ENCODE assay signal across 15 cellular contexts in genomic region chr1:1211541-1212511, GRCh38. TPM values are rescaled to one million over a fixed set of nuclear protein-coding genes. Genes with fewer than 3 reads are reported as not detected.
A peak's percentile ranks its signal among the peaks of the same experiment; 100 is the strongest.
DNase-seq lines count a peak whose midpoint lies in the region; ATAC-seq and TF ChIP-seq lines count a peak whose summit lies in the region.
"Had no signal": no experiment of that assay in that cellular context is flagged by ENCODE, and none has a peak within 500 bp of the region (broad histone marks: within the 10 kb centered on the region; RNA-seq: fewer than 3 reads in every experiment).

No MANE protein-coding gene starts in this region.

- POLR2A ChIA-PET in activated CD4-positive, alpha-beta memory T cell treated with anti-CD3 and anti-CD28 coated beads, Interleukin-2, amount 10 ng/mL, durations not matched to agents 7 days and 5 days (lab: Charles Lee) = interaction anchor here (1.1 to 2.5 kb wide), 4 partner anchors 11 to 82 kb away, joined by 3 to 14 read pairs (median 6); partner anchors contain the start of genes B3GALT6 and SDF4
- POLR2A ChIA-PET in HEK293T (lab: Yijun Ruan, JAX) = no interaction called here

- WGBS in heart right ventricle, 2 donors = 78 to 87% methylated on average over 27 to 28 of the region's 28 CpGs
- 81% methylated on average over 28 of the region's 28 CpGs; no CpG with 5 or more reads in 1 of the 2 donors for WGBS in transverse colon (ENCODE audit: low coverage in 1 of 2), 2 donors

- CTCF ChIA-PET in activated naive CD4-positive, alpha-beta T cell treated with anti-CD3 and anti-CD28 coated beads for 36 hours (lab: Charles Lee) = interaction anchor here (1.6 kb wide), 1 partner anchor 90 kb away, joined by 4 read pairs; no protein-coding TSS in a partner anchor
- CTCF ChIA-PET in activated CD4-positive, alpha-beta memory T cell treated with anti-CD3 and anti-CD28 coated beads, Interleukin-2, amount 10 ng/mL, durations not matched to agents 7 days and 5 days (lab: Charles Lee) = no interaction called here
- CTCF ChIA-PET in HEK293T (lab: Yijun Ruan, JAX) = no interaction called here

- H3K27ac Mint-ChIP-seq in activated naive CD4-positive, alpha-beta T cell treated with anti-CD3 and anti-CD28 coated beads for 36 hours = peak overlapping the region; percentile 36
- H3K27ac Mint-ChIP-seq in activated CD4-positive, alpha-beta memory T cell treated with anti-CD3 and anti-CD28 coated beads, Interleukin-2, amount 10 ng/mL, durations not matched to agents 7 days and 5 days = peak overlapping the region; percentile 61
- H3K27ac Mint-ChIP-seq: nephron, WTC11 had no signal

- H3K36me3 ChIP-seq in heart right ventricle (peaks cover 0 to 19% (median 0%) of the 10 kb centered on the region in 9 donors), transverse colon (peaks cover 0 to 4% (median 1%) of the 10 kb centered on the region in 4 donors), uterus (no peaks in the 10 kb centered on the region)

- peaks cover 14% of the 10 kb centered on the region for H3K36me3 Mint-ChIP-seq in activated naive CD4-positive, alpha-beta T cell treated with anti-CD3 and anti-CD28 coated beads for 36 hours (ENCODE audit: low read depth)
- H3K36me3 Mint-ChIP-seq in activated CD4-positive, alpha-beta memory T cell treated with anti-CD3 and anti-CD28 coated beads, Interleukin-2, amount 10 ng/mL, durations not matched to agents 7 days and 5 days (ENCODE audit: low read depth) = peaks cover 36% of the 10 kb centered on the region
- H3K36me3 Mint-ChIP-seq: WTC11 had no signal

- DNase-seq in activated naive CD4-positive, alpha-beta T cell treated with anti-CD3 and anti-CD28 coated beads for 36 hours = no peak
- DNase-seq in activated naive CD4-positive, alpha-beta T cell treated with anti-CD3 and anti-CD28 coated beads, Interleukin-2, amount 50 U/mL, for 16 hours = no peak
- no peak for DNase-seq in activated CD4-positive, alpha-beta memory T cell treated with anti-CD3 and anti-CD28 coated beads, Interleukin-2, amount 10 ng/mL, durations not matched to agents 7 days and 5 days
- DNase-seq in heart right ventricle (peak in 1 of 2 donors; percentile 14), transverse colon (peak; percentile 8), HEK293T (ENCODE audit: extremely low spot score) (no peak), ACHN (no peak), uterus (no peak)
- DNase-seq: KG1, NCI-H774, SHP77 treated with DMSO at 0.1 percent for 48 hours had no signal

- TF ChIP-seq POLR2A in transverse colon (IDR thresholded peaks at IDR 0.05) (no peak), uterus (IDR thresholded peaks at IDR 0.05) (no peak)

- H3K27ac ChIP-seq in heart right ventricle (peak overlapping the region in 5 of 10 donors; percentile 10 to 86 (median 78)), transverse colon (peak overlapping the region in 1 of 4 donors; percentile 78), uterus (no peak overlapping the region)

- TF ChIP-seq CTCF in heart right ventricle (IDR thresholded peaks at IDR 0.05) (no peak), transverse colon (IDR thresholded peaks at IDR 0.05) (no peak), uterus (IDR thresholded peaks at IDR 0.05) (no peak)

- TF ChIP-seq EP300 in transverse colon (IDR thresholded peaks at IDR 0.05; ENCODE audit: low read depth) = no peak

- intact Hi-C loops in activated naive CD4-positive, alpha-beta T cell treated with anti-CD3 and anti-CD28 coated beads for 36 hours (cut with micrococcal nuclease) = no loop called here
- intact Hi-C loops in heart right ventricle (cut with DNase I) = no loop called here
- intact Hi-C loops in transverse colon (cut with DNase I; ENCODE audit: low total_unique reads) = no loop called here
- intact Hi-C loops in uterus (cut with DNase I; ENCODE audit: low total_unique reads) = no loop called here

- H3K4me1 ChIP-seq in heart right ventricle = peaks cover 5 to 67% (median 55%) of the 10 kb centered on the region in 9 donors
- H3K4me1 ChIP-seq in transverse colon = peaks cover 7 to 42% (median 17%) of the 10 kb centered on the region in 4 donors
- peaks cover 0 to 12% of the 10 kb centered on the region in 2 donors for H3K4me1 ChIP-seq in uterus

- H3K27me3 ChIP-seq in heart right ventricle (peaks cover 1 to 47% (median 12%) of the 10 kb centered on the region in 7 donors), transverse colon (peaks cover 42% of the 10 kb centered on the region), uterus (peaks cover 0 to 4% of the 10 kb centered on the region in 2 donors)

- H3K4me1 Mint-ChIP-seq in activated naive CD4-positive, alpha-beta T cell treated with anti-CD3 and anti-CD28 coated beads for 36 hours (ENCODE audit: low read depth) = peaks cover 49% of the 10 kb centered on the region
- H3K4me1 Mint-ChIP-seq in activated CD4-positive, alpha-beta memory T cell treated with anti-CD3 and anti-CD28 coated beads, Interleukin-2, amount 10 ng/mL, durations not matched to agents 7 days and 5 days = peaks cover 64% of the 10 kb centered on the region
- H3K4me1 Mint-ChIP-seq: WTC11 had no signal

- peak overlapping the region; percentile 68 for H3K4me3 Mint-ChIP-seq in activated naive CD4-positive, alpha-beta T cell treated with anti-CD3 and anti-CD28 coated beads for 36 hours
- H3K4me3 Mint-ChIP-seq in activated CD4-positive, alpha-beta memory T cell treated with anti-CD3 and anti-CD28 coated beads, Interleukin-2, amount 10 ng/mL, durations not matched to agents 7 days and 5 days = peak overlapping the region; percentile 66
- H3K4me3 Mint-ChIP-seq: nephron, WTC11 had no signal

- H3K9me3 ChIP-seq in heart right ventricle (no peaks in the 10 kb centered on the region), transverse colon (no peaks in the 10 kb centered on the region), uterus (no peaks in the 10 kb centered on the region)

- no peak for ATAC-seq in heart right ventricle
- ATAC-seq: WTC11 had no signal

- no peaks in the 10 kb centered on the region for H3K27me3 Mint-ChIP-seq in activated naive CD4-positive, alpha-beta T cell treated with anti-CD3 and anti-CD28 coated beads for 36 hours (ENCODE audit: low read depth)
- H3K27me3 Mint-ChIP-seq in activated CD4-positive, alpha-beta memory T cell treated with anti-CD3 and anti-CD28 coated beads, Interleukin-2, amount 10 ng/mL, durations not matched to agents 7 days and 5 days = no peaks in the 10 kb centered on the region

- in situ Hi-C loops in transverse colon (cut with MboI; ENCODE audit: low pct_ligation_motif_present in 1 of 4, low pct_unique_long_range_greater_than_20kb in 1 of 4, low sequenced_read_pairs in 3 of 4) (no loop called here), ACHN (cut with HindIII; ENCODE audit: low pct_ligation_motif_present, low pct_unique_long_range_greater_than_20kb, low sequenced_read_pairs) (no loop called here)

- H3K4me3 ChIP-seq in heart right ventricle (peak overlapping the region in 6 of 10 donors; percentile 52 to 59 (median 56)), transverse colon (peak overlapping the region in 1 of 4 donors; percentile 9), uterus (no peak overlapping the region)

- H3K9me3 Mint-ChIP-seq in activated naive CD4-positive, alpha-beta T cell treated with anti-CD3 and anti-CD28 coated beads for 36 hours = no peaks in the 10 kb centered on the region
- H3K9me3 Mint-ChIP-seq in activated CD4-positive, alpha-beta memory T cell treated with anti-CD3 and anti-CD28 coated beads, Interleukin-2, amount 10 ng/mL, durations not matched to agents 7 days and 5 days = no peaks in the 10 kb centered on the region
- H3K9me3 Mint-ChIP-seq: nephron, WTC11 had no signal

RNA-seq across cellular contexts. Expression of gene TNFRSF4, which starts 2.1 kb away (rescaled TPM):
- 100 to 1,000 TPM; 107 to 110 TPM for total RNA-seq in activated naive CD4-positive, alpha-beta T cell treated with anti-CD3 and anti-CD28 coated beads for 36 hours
- total RNA-seq in activated CD4-positive, alpha-beta memory T cell treated with anti-CD3 and anti-CD28 coated beads, Interleukin-2, amount 10 ng/mL, durations not matched to agents 7 days and 5 days = 100 to 1,000 TPM; 237 to 243 TPM
- total RNA-seq in heart right ventricle = 10 to 100 TPM in 1 of 10 donors, 1 to 10 TPM in 7, under 1 TPM in 2; 0.52 to 24.8 (median 5.0) TPM
- polyA plus RNA-seq in heart right ventricle = 1 to 10 TPM; 3.8 to 9.8 TPM
- total RNA-seq in transverse colon = 1 to 10 TPM in 1 of 4 donors, under 1 TPM in 1, not detected in 2; 0.55 to 4.8 TPM
- total RNA-seq in uterus = 1 to 10 TPM in 2 of 4 donors, not detected in 2; 1.3 to 1.5 TPM
- total RNA-seq: Daoy had no signal

RNA-seq across cellular contexts. Expression of gene TNFRSF18, which starts 5.4 kb away (rescaled TPM):
- 10 to 100 TPM; 30.7 to 31.0 TPM for total RNA-seq in activated naive CD4-positive, alpha-beta T cell treated with anti-CD3 and anti-CD28 coated beads for 36 hours
- total RNA-seq in activated CD4-positive, alpha-beta memory T cell treated with anti-CD3 and anti-CD28 coated beads, Interleukin-2, amount 10 ng/mL, durations not matched to agents 7 days and 5 days = 100 to 1,000 TPM; 115 to 116 TPM
- 1 to 10 TPM in 1 of 10 donors, under 1 TPM in 2, not detected in 7; 0.28 to 1.7 (median 0.49) TPM for total RNA-seq in heart right ventricle
- polyA plus RNA-seq in heart right ventricle = under 1 TPM in 1 of 2 donors, not detected in 1; 0.26 TPM
- total RNA-seq in transverse colon = 1 to 10 TPM in 2 of 4 donors, not detected in 2; 3.3 to 7.9 TPM
- 1 to 10 TPM in 1 of 4 donors, under 1 TPM in 1, not detected in 2; 0.37 to 2.6 TPM for total RNA-seq in uterus
- total RNA-seq: urinary bladder had no signal

RNA-seq across cellular contexts. Expression of gene SDF4, which starts 20.0 kb away (rescaled TPM):
- 10 to 100 TPM; 74.7 to 79.5 TPM for total RNA-seq in activated naive CD4-positive, alpha-beta T cell treated with anti-CD3 and anti-CD28 coated beads for 36 hours
- 100 to 1,000 TPM; 181 TPM for total RNA-seq in activated CD4-positive, alpha-beta memory T cell treated with anti-CD3 and anti-CD28 coated beads, Interleukin-2, amount 10 ng/mL, durations not matched to agents 7 days and 5 days
- total RNA-seq in heart right ventricle = 100 to 1,000 TPM in 9 of 10 donors, 10 to 100 TPM in 1; 95.6 to 174 (median 123) TPM
- 100 to 1,000 TPM; 107 to 184 TPM for polyA plus RNA-seq in heart right ventricle
- total RNA-seq in transverse colon = 100 to 1,000 TPM; 153 to 267 (median 226) TPM
- total RNA-seq in uterus = 100 to 1,000 TPM in 1 of 4 donors, 10 to 100 TPM in 3; 29.7 to 105 (median 50.3) TPM

RNA-seq across cellular contexts. Expression of gene B3GALT6, which starts 20.2 kb away (rescaled TPM):
- total RNA-seq in activated naive CD4-positive, alpha-beta T cell treated with anti-CD3 and anti-CD28 coated beads for 36 hours = 1 to 10 TPM; 8.7 to 9.9 TPM
- 10 to 100 TPM; 13.3 to 14.4 TPM for total RNA-seq in activated CD4-positive, alpha-beta memory T cell treated with anti-CD3 and anti-CD28 coated beads, Interleukin-2, amount 10 ng/mL, durations not matched to agents 7 days and 5 days
- total RNA-seq in heart right ventricle (10 to 100 TPM in 4 of 10 donors, 1 to 10 TPM in 6; 7.3 to 13.5 (median 9.1) TPM), transverse colon (10 to 100 TPM in 3 of 4 donors, 1 to 10 TPM in 1; 8.5 to 24.9 (median 12.2) TPM), uterus (10 to 100 TPM in 3 of 4 donors, 1 to 10 TPM in 1; 1.8 to 23.5 (median 17.6) TPM)
- polyA plus RNA-seq in heart right ventricle = 10 to 100 TPM in 1 of 2 donors, 1 to 10 TPM in 1; 7.7 to 16.2 TPM

RNA-seq across cellular contexts. Expression of gene C1QTNF12, which starts 34.7 kb away (rescaled TPM):
- total RNA-seq in activated naive CD4-positive, alpha-beta T cell treated with anti-CD3 and anti-CD28 coated beads for 36 hours = 1 to 10 TPM; 6.0 to 7.8 TPM
- 1 to 10 TPM; 2.0 to 4.2 TPM for total RNA-seq in activated CD4-positive, alpha-beta memory T cell treated with anti-CD3 and anti-CD28 coated beads, Interleukin-2, amount 10 ng/mL, durations not matched to agents 7 days and 5 days
- total RNA-seq in heart right ventricle = 1 to 10 TPM in 4 of 10 donors, under 1 TPM in 5, not detected in 1; 0.42 to 1.9 (median 0.90) TPM
- 1 to 10 TPM; 1.6 to 2.3 TPM for polyA plus RNA-seq in heart right ventricle
- 10 to 100 TPM in 3 of 4 donors, not detected in 1; 11.9 to 52.8 (median 15.7) TPM for total RNA-seq in transverse colon
- total RNA-seq in uterus = 1 to 10 TPM in 2 of 4 donors, not detected in 2; 3.1 to 8.2 TPM
- total RNA-seq: Daoy had no signal

Comparison
In these comparisons a context has a peak if more than half of its experiments do, and no peak if none do; other contexts are left out.
1. H3K4me3 ChIP-seq: peak in heart right ventricle (6 of 10); none in uterus (0 of 2).
2. RNA of gene TNFRSF4, which starts 2.1 kb away (total RNA-seq): 237 to 243 TPM in activated CD4-positive, alpha-beta memory T cell treated with anti-CD3 and anti-CD28 coated beads, Interleukin-2, amount 10 ng/mL, durations not matched to agents 7 days and 5 days and 107 to 110 TPM in activated naive CD4-positive, alpha-beta T cell treated with anti-CD3 and anti-CD28 coated beads for 36 hours; 0.52 to 24.8 TPM in heart right ventricle, 1.3 to 1.5 TPM in uterus and 0.55 to 4.8 TPM in transverse colon; every median in the first group is over 4 times any median in the second.